Comparison of ENCODE assay signal across 1 cellular context in the genomic region with DNA sequence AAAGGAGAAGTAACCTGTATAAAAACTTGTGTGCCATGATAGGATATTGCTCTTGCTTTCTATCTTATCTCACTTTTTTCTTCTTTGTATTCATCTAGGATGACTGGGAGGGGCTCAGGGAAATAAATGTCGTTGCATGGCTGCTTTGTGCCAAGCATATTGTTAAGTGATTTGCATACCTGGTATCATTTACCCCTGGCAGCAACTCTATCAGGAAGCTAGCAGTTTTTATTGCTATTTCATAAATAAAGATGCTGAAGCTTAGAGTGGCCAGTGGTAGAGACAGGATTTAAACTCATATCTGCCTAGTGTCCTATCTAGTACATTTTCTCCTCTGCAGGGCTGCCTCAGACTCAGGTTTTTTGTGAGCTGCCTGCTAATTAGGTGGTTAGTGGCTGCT.
TF ChIP-seq lines count a peak whose summit lies in the region.

No MANE protein-coding gene starts in this region.

TF ChIP-seq in GM23338, 12 proteins besides CTCF, POLR2A, EP300 and RAD21 (continued from another document):
- no peak for TF ChIP-seq REST (IDR thresholded peaks at IDR 0.05; ENCODE audit: unreplicated experiment)
- TF ChIP-seq, protein P1, sequence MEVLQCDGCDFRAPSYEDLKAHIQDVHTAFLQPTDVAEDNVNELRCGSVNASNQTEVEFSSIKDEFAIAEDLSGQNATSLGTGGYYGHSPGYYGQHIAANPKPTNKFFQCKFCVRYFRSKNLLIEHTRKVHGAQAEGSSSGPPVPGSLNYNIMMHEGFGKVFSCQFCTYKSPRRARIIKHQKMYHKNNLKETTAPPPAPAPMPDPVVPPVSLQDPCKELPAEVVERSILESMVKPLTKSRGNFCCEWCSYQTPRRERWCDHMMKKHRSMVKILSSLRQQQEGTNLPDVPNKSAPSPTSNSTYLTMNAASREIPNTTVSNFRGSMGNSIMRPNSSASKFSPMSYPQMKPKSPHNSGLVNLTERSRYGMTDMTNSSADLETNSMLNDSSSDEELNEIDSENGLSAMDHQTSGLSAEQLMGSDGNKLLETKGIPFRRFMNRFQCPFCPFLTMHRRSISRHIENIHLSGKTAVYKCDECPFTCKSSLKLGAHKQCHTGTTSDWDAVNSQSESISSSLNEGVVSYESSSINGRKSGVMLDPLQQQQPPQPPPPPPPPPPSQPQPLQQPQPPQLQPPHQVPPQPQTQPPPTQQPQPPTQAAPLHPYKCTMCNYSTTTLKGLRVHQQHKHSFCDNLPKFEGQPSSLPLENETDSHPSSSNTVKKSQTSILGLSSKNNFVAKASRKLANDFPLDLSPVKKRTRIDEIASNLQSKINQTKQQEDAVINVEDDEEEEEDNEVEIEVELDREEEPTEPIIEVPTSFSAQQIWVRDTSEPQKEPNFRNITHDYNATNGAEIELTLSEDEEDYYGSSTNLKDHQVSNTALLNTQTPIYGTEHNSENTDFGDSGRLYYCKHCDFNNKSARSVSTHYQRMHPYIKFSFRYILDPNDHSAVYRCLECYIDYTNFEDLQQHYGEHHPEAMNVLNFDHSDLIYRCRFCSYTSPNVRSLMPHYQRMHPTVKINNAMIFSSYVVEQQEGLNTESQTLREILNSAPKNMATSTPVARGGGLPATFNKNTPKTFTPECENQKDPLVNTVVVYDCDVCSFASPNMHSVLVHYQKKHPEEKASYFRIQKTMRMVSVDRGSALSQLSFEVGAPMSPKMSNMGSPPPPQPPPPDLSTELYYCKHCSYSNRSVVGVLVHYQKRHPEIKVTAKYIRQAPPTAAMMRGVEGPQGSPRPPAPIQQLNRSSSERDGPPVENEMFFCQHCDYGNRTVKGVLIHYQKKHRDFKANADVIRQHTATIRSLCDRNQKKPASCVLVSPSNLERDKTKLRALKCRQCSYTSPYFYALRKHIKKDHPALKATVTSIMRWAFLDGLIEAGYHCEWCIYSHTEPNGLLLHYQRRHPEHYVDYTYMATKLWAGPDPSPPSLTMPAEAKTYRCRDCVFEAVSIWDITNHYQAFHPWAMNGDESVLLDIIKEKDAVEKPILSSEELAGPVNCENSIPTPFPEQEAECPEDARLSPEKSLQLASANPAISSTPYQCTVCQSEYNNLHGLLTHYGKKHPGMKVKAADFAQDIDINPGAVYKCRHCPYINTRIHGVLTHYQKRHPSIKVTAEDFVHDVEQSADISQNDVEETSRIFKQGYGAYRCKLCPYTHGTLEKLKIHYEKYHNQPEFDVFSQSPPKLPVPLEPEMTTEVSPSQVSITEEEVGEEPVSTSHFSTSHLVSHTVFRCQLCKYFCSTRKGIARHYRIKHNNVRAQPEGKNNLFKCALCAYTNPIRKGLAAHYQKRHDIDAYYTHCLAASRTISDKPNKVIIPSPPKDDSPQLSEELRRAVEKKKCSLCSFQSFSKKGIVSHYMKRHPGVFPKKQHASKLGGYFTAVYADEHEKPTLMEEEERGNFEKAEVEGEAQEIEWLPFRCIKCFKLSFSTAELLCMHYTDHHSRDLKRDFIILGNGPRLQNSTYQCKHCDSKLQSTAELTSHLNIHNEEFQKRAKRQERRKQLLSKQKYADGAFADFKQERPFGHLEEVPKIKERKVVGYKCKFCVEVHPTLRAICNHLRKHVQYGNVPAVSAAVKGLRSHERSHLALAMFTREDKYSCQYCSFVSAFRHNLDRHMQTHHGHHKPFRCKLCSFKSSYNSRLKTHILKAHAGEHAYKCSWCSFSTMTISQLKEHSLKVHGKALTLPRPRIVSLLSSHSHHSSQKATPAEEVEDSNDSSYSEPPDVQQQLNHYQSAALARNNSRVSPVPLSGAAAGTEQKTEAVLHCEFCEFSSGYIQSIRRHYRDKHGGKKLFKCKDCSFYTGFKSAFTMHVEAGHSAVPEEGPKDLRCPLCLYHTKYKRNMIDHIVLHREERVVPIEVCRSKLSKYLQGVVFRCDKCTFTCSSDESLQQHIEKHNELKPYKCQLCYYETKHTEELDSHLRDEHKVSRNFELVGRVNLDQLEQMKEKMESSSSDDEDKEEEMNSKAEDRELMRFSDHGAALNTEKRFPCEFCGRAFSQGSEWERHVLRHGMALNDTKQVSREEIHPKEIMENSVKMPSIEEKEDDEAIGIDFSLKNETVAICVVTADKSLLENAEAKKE (CRISPR knock-in tag; IDR thresholded peaks at IDR 0.05): no peak
